ENCODE assay signal across 1 cellular context in the genomic region with DNA sequence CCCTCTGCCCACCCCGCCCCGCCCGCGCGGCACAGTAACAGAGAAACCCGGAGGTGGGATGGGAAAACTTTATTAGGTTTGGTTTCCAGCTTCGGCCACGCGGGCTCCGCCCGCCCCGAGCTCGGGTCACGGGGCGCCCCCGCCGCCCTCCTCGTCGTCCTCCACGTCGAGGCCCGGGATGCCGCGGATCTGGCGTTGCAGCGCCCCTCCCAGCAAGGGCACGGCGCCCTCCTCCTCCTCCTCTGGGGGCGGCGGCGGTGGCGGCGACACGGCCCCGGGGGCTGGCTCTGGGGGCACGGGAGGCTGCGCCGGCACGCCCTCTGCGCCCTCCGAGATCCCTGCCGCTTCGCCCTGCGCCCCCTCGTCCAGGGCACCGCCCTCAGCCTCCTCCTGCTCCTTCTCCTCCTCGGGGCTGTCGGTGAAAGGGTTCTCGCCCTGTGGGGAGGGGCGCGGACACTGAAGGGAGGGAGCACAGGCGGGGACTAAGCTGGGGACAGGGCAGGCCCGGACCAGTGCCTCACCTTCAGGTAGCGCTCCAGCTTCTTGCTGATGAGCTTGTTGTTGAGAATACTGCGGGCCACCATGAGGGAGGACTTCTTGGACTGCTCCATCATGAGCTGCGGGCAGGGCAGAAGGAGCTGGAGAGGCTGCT.
TF ChIP-seq lines count a peak whose summit lies in the region.

No MANE protein-coding gene starts in this region.

TF ChIP-seq in HepG2, 621 proteins besides CTCF, POLR2A, EP300 and RAD21 (continued from another document):
- TF ChIP-seq, protein P1, sequence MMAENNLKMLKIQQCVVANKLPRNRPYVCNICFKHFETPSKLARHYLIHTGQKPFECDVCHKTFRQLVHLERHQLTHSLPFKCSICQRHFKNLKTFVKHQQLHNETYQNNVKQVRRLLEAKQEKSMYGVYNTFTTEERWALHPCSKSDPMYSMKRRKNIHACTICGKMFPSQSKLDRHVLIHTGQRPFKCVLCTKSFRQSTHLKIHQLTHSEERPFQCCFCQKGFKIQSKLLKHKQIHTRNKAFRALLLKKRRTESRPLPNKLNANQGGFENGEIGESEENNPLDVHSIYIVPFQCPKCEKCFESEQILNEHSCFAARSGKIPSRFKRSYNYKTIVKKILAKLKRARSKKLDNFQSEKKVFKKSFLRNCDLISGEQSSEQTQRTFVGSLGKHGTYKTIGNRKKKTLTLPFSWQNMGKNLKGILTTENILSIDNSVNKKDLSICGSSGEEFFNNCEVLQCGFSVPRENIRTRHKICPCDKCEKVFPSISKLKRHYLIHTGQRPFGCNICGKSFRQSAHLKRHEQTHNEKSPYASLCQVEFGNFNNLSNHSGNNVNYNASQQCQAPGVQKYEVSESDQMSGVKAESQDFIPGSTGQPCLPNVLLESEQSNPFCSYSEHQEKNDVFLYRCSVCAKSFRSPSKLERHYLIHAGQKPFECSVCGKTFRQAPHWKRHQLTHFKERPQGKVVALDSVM (CRISPR knock-in tag; IDR thresholded peaks at IDR 0.05) = peak; percentile 78; the same call in 1 of the 2 replicates
- no peak for TF ChIP-seq ATF7-NPFF (CRISPR knock-in tag; IDR thresholded peaks at IDR 0.05; ENCODE audit: low read depth)
- no peak for TF ChIP-seq ZNF776 (CRISPR knock-in tag; IDR thresholded peaks at IDR 0.05)
- TF ChIP-seq PTBP1 (IDR thresholded peaks at IDR 0.05; ENCODE audit: low read depth, low read length, poor library complexity, severe bottlenecking) = peak; percentile 40
- TF ChIP-seq CENPX (CRISPR knock-in tag; IDR thresholded peaks at IDR 0.05) = no peak
- TF ChIP-seq PAWR (CRISPR knock-in tag; IDR thresholded peaks at IDR 0.05; ENCODE audit: borderline replicate concordance) = no peak
- TF ChIP-seq, protein P2, sequence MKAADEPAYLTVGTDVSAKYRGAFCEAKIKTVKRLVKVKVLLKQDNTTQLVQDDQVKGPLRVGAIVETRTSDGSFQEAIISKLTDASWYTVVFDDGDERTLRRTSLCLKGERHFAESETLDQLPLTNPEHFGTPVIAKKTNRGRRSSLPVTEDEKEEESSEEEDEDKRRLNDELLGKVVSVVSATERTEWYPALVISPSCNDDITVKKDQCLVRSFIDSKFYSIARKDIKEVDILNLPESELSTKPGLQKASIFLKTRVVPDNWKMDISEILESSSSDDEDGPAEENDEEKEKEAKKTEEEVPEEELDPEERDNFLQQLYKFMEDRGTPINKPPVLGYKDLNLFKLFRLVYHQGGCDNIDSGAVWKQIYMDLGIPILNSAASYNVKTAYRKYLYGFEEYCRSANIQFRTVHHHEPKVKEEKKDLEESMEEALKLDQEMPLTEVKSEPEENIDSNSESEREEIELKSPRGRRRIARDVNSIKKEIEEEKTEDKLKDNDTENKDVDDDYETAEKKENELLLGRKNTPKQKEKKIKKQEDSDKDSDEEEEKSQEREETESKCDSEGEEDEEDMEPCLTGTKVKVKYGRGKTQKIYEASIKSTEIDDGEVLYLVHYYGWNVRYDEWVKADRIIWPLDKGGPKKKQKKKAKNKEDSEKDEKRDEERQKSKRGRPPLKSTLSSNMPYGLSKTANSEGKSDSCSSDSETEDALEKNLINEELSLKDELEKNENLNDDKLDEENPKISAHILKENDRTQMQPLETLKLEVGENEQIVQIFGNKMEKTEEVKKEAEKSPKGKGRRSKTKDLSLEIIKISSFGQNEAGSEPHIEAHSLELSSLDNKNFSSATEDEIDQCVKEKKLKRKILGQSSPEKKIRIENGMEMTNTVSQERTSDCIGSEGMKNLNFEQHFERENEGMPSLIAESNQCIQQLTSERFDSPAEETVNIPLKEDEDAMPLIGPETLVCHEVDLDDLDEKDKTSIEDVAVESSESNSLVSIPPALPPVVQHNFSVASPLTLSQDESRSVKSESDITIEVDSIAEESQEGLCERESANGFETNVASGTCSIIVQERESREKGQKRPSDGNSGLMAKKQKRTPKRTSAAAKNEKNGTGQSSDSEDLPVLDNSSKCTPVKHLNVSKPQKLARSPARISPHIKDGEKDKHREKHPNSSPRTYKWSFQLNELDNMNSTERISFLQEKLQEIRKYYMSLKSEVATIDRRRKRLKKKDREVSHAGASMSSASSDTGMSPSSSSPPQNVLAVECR (CRISPR knock-in tag; IDR thresholded peaks at IDR 0.05; ENCODE audit: borderline replicate concordance) = peak; percentile 69; the same call in 1 of the 2 replicates
- TF ChIP-seq SMYD3 (CRISPR knock-in tag; IDR thresholded peaks at IDR 0.05) = no peak
- TF ChIP-seq SOX13 (IDR thresholded peaks at IDR 0.05) = no peak
- TF ChIP-seq SOX13 (CRISPR knock-in tag; conservative IDR thresholded peaks at IDR 0.05 in 1 of 2, IDR thresholded peaks at IDR 0.05 in 1 of 2) = no peak; a peak in 1 of 4 replicates
- TF ChIP-seq ZNF30 (CRISPR knock-in tag; IDR thresholded peaks at IDR 0.05) = no peak
- peak; percentile 8; the same call in 1 of the 2 replicates for TF ChIP-seq FOXO1 (CRISPR knock-in tag; IDR thresholded peaks at IDR 0.05)
- TF ChIP-seq TEF (CRISPR knock-in tag; IDR thresholded peaks at IDR 0.05) = no peak
- TF ChIP-seq SRSF4 (IDR thresholded peaks at IDR 0.05; ENCODE audit: low read depth, low read length, poor library complexity, severe bottlenecking) = no peak
- TF ChIP-seq TBP (CRISPR knock-in tag; IDR thresholded peaks at IDR 0.05) = no peak
- TF ChIP-seq JUND (CRISPR knock-in tag; IDR thresholded peaks at IDR 0.05) = no peak
- no peak for TF ChIP-seq CSRNP1 (CRISPR knock-in tag; IDR thresholded peaks at IDR 0.05)
- 0 out of 2 replicates have a peak, but pooled peaks have one; percentile 90 for TF ChIP-seq SAFB2 (CRISPR knock-in tag; IDR thresholded peaks at IDR 0.05; ENCODE audit: borderline replicate concordance, low read depth)
- TF ChIP-seq, protein P3, sequence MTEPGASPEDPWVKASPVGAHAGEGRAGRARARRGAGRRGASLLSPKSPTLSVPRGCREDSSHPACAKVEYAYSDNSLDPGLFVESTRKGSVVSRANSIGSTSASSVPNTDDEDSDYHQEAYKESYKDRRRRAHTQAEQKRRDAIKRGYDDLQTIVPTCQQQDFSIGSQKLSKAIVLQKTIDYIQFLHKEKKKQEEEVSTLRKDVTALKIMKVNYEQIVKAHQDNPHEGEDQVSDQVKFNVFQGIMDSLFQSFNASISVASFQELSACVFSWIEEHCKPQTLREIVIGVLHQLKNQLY (CRISPR knock-in tag; IDR thresholded peaks at IDR 0.05) = 0 out of 2 replicates have a peak, but pooled peaks have one; percentile 2
- no peak for TF ChIP-seq ZNF577 (CRISPR knock-in tag; IDR thresholded peaks at IDR 0.05; ENCODE audit: borderline replicate concordance, low read depth)
- TF ChIP-seq ZNF607 (CRISPR knock-in tag; IDR thresholded peaks at IDR 0.05; ENCODE audit: borderline replicate concordance) = peak; percentile 80; the same call in 1 of the 2 replicates
- TF ChIP-seq ZBTB7A (CRISPR knock-in tag; IDR thresholded peaks at IDR 0.05) = 0 out of 2 replicates have a peak, but pooled peaks have one; percentile 45
- TF ChIP-seq, protein P4, sequence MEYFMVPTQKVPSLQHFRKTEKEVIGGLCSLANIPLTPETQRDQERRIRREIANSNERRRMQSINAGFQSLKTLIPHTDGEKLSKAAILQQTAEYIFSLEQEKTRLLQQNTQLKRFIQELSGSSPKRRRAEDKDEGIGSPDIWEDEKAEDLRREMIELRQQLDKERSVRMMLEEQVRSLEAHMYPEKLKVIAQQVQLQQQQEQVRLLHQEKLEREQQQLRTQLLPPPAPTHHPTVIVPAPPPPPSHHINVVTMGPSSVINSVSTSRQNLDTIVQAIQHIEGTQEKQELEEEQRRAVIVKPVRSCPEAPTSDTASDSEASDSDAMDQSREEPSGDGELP (IDR thresholded peaks at IDR 0.05; ENCODE audit: borderline replicate concordance, low read depth) = no peak
- peak; percentile 71; the same call in 1 of the 2 replicates for TF ChIP-seq YEATS4 (CRISPR knock-in tag; IDR thresholded peaks at IDR 0.05; ENCODE audit: borderline replicate concordance)
- TF ChIP-seq ZNF337 (CRISPR knock-in tag; IDR thresholded peaks at IDR 0.05; ENCODE audit: borderline replicate concordance, low read depth) = no peak
- TF ChIP-seq PITX1 (CRISPR knock-in tag; IDR thresholded peaks at IDR 0.05) = no peak
- no peak for TF ChIP-seq ZNF737 (CRISPR knock-in tag; IDR thresholded peaks at IDR 0.05; ENCODE audit: borderline replicate concordance)
- TF ChIP-seq, protein P5, sequence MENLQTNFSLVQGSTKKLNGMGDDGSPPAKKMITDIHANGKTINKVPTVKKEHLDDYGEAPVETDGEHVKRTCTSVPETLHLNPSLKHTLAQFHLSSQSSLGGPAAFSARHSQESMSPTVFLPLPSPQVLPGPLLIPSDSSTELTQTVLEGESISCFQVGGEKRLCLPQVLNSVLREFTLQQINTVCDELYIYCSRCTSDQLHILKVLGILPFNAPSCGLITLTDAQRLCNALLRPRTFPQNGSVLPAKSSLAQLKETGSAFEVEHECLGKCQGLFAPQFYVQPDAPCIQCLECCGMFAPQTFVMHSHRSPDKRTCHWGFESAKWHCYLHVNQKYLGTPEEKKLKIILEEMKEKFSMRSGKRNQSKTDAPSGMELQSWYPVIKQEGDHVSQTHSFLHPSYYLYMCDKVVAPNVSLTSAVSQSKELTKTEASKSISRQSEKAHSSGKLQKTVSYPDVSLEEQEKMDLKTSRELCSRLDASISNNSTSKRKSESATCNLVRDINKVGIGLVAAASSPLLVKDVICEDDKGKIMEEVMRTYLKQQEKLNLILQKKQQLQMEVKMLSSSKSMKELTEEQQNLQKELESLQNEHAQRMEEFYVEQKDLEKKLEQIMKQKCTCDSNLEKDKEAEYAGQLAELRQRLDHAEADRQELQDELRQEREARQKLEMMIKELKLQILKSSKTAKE (CRISPR knock-in tag; IDR thresholded peaks at IDR 0.05; ENCODE audit: borderline replicate concordance) = 0 out of 2 replicates have a peak, but pooled peaks have one; percentile 26
- TF ChIP-seq, protein P6, sequence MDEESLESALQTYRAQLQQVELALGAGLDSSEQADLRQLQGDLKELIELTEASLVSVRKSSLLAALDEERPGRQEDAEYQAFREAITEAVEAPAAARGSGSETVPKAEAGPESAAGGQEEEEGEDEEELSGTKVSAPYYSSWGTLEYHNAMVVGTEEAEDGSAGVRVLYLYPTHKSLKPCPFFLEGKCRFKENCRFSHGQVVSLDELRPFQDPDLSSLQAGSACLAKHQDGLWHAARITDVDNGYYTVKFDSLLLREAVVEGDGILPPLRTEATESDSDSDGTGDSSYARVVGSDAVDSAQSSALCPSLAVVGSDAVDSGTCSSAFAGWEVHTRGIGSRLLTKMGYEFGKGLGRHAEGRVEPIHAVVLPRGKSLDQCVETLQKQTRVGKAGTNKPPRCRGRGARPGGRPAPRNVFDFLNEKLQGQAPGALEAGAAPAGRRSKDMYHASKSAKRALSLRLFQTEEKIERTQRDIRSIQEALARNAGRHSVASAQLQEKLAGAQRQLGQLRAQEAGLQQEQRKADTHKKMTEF (CRISPR knock-in tag; IDR thresholded peaks at IDR 0.05) = 0 out of 2 replicates have a peak, but pooled peaks have one; percentile 37
- TF ChIP-seq ATF7 (IDR thresholded peaks at IDR 0.05) = no peak
- 0 out of 2 replicates have a peak, but pooled peaks have one; percentile 8 for TF ChIP-seq ATF7 (CRISPR knock-in tag; IDR thresholded peaks at IDR 0.05)
- TF ChIP-seq ZNF816 (CRISPR knock-in tag; IDR thresholded peaks at IDR 0.05; ENCODE audit: borderline replicate concordance) = no peak
- TF ChIP-seq PRDM15 (CRISPR knock-in tag; IDR thresholded peaks at IDR 0.05) = no peak
- no peak for TF ChIP-seq RXRB (CRISPR knock-in tag; IDR thresholded peaks at IDR 0.05; ENCODE audit: borderline replicate concordance)
- TF ChIP-seq CEBPG (CRISPR knock-in tag; IDR thresholded peaks at IDR 0.05) = no peak
